22 cellular contexts compared by ENCODE assay signal in the genomic region with DNA sequence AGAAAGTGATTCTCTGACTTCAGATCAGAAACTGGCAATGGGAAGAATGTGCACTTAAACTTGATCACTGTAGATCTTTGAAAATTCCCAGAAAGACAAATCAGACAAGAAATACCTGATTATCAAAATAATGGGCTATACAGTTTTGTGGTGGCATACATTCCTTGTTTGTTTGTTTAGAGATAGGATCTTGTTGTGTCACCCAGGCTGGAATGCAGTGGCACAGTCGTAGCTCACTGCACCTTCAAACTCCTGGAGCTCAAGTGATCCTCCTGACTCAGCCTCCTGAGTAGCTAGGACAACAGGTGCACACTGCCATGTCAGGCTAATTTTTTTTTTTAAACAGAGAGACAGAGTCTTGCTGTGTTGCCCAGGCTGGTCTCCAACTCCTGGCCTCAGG.
"Had no signal": no experiment of that assay in that cellular context is flagged by ENCODE, and none has a peak within 500 bp of the region (broad histone marks: within the 10 kb centered on the region; RNA-seq: fewer than 3 reads in every experiment).

No MANE protein-coding gene starts in this region.

- H3K9me3 ChIP-seq: esophagus muscularis mucosa, gastrocnemius medialis, ovary, suprapubic skin, thyroid gland, upper lobe of left lung, uterus had no signal

- H3K36me3 ChIP-seq: esophagus muscularis mucosa, gastrocnemius medialis, neural progenitor cell, ovary, suprapubic skin, thyroid gland, upper lobe of left lung, uterus had no signal

- H3K4me2 ChIP-seq: neural progenitor cell, smooth muscle cell had no signal

- H3K27me3 Mint-ChIP-seq: natural killer cell treated with Interleukin-12 subunit alpha and Interleukin-12 subunit beta and Interleukin-15 and Interleukin-18, amount 100 ng/mL, for 72 hours had no signal

- H3K9me3 Mint-ChIP-seq: natural killer cell treated with Interleukin-12 subunit alpha and Interleukin-12 subunit beta and Interleukin-15 and Interleukin-18, amount 100 ng/mL, for 72 hours had no signal

- H3K4me3 ChIP-seq: esophagus muscularis mucosa, gastrocnemius medialis, heart right ventricle, left ventricle myocardium inferior, lung, neural progenitor cell, ovary, smooth muscle cell, suprapubic skin, thyroid gland, upper lobe of left lung, uterus had no signal

- H3K27me3 ChIP-seq: esophagus muscularis mucosa, gastrocnemius medialis, heart right ventricle, neural progenitor cell, ovary, suprapubic skin, thyroid gland, upper lobe of left lung, uterus had no signal

- H2AFZ ChIP-seq: neural progenitor cell had no signal

- H3K4me3 Mint-ChIP-seq: natural killer cell treated with Interleukin-12 subunit alpha and Interleukin-12 subunit beta and Interleukin-15 and Interleukin-18, amount 100 ng/mL, for 72 hours; neural progenitor cell had no signal

- ATAC-seq: gastrocnemius medialis; heart right ventricle; left cardiac atrium; natural killer cell treated with Interleukin-12 subunit alpha and Interleukin-12 subunit beta and Interleukin-15 and Interleukin-18, amount 100 ng/mL, for 72 hours; right cardiac atrium had no signal

- H3K27ac ChIP-seq: esophagus muscularis mucosa, gastrocnemius medialis, heart right ventricle, left ventricle myocardium inferior, neural progenitor cell, ovary, suprapubic skin, thyroid gland, upper lobe of left lung, uterus had no signal

- H3K36me3 Mint-ChIP-seq: natural killer cell treated with Interleukin-12 subunit alpha and Interleukin-12 subunit beta and Interleukin-15 and Interleukin-18, amount 100 ng/mL, for 72 hours had no signal

- H3K27ac Mint-ChIP-seq: natural killer cell treated with Interleukin-12 subunit alpha and Interleukin-12 subunit beta and Interleukin-15 and Interleukin-18, amount 100 ng/mL, for 72 hours; neural progenitor cell had no signal

- DNase-seq: dermis blood vessel endothelial cell; gastrocnemius medialis; heart right ventricle; hypothalamus; left cardiac atrium; left ventricle myocardium inferior; mesenchymal stem cell; midbrain; nucleus accumbens; ovary; right cardiac atrium; stimulated activated CD4-positive, alpha-beta T cell treated with anti-CD3 and anti-CD28 coated beads, Interleukin-2, amount 100 ng/mL, for 48 hours; stimulated activated naive CD4-positive, alpha-beta T cell treated with Interleukin-2 at 50 U/mL for 16 hours; thyroid gland; uterus had no signal

- H3K4me1 ChIP-seq: esophagus muscularis mucosa, gastrocnemius medialis, heart right ventricle, left ventricle myocardium inferior, suprapubic skin, thyroid gland, upper lobe of left lung, uterus had no signal

- H3K9ac ChIP-seq: neural progenitor cell had no signal
